ENCODE assay signal across 1 cellular context in the genomic region with DNA sequence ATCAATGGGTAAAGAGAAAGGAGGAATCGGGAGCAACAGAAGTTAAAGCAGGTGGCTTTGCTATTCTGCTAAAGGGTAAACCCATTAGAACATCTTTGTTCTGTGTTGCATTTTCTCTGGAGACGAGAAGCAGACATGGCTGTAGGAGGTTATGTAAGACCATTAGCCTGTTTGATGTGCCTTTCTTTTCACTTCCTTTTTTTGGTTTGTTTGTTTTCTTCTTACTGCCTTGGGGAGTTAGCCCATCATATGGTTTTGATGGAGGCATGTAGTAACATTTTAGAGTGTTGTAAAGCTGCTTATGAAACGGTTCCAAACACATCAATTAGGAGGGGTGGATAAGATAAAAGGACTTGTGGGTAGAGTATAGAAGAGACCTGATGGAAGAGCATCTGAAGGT.
TF ChIP-seq lines count a peak whose summit lies in the region.

No MANE protein-coding gene starts in this region.

TF ChIP-seq in HepG2, 621 proteins besides CTCF, POLR2A, EP300 and RAD21 (continued from another document):
- TF ChIP-seq HES4 (CRISPR knock-in tag; IDR thresholded peaks at IDR 0.05; ENCODE audit: borderline replicate concordance), result no peak
- TF ChIP-seq ZNF136 (CRISPR knock-in tag; IDR thresholded peaks at IDR 0.05; ENCODE audit: low read depth), result no peak
- TF ChIP-seq SKI (IDR thresholded peaks at IDR 0.05; ENCODE audit: partially characterized antibody), result no peak
- TF ChIP-seq ZNF713 (CRISPR knock-in tag; IDR thresholded peaks at IDR 0.05), result no peak
